Comparison of ENCODE assay signal across 1 cellular context in the genomic region with DNA sequence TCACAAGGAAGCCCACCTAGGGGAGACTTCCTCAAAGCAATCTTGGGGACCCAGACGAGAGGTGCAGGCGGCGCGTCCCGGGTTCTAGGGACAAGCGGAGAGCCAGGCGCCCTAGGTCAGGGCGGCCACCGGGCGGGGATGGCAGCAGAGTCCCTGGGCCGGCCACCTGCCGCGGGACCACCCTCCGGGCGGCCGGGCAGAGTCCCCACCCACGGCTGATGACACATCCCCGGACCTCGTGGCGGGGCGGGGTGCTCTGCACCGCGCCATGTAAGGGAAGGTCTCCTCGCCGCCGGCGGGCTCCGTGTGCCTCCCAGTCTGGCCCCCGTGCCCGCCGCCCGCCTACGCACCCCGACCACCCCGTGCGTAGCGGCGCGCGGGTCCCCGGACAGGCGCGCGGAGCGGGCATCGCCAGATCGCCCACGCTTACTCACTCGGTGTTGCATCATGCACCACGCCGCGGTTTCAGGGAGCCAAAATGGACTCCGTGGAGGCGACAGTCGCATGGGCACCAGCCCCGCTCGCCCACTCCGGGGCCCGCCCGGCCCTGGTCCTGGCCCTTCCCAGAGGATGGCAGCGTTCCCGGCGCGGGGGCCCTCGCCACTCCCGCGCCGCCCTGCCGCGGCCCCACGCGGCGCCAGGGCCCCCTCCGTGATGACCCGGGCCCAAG.
TF ChIP-seq lines count a peak whose summit lies in the region.

No MANE protein-coding gene starts in this region.

TF ChIP-seq in H1, 55 proteins besides CTCF, POLR2A, EP300 and RAD21 (continued from another document):
- TF ChIP-seq, protein P1, sequence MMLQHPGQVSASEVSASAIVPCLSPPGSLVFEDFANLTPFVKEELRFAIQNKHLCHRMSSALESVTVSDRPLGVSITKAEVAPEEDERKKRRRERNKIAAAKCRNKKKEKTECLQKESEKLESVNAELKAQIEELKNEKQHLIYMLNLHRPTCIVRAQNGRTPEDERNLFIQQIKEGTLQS (IDR thresholded peaks at IDR 0.05; ENCODE audit: insufficient read depth, low read depth, low read length) = no peak
- TF ChIP-seq MAFK (IDR thresholded peaks at IDR 0.05; ENCODE audit: low read depth, low read length) (no peak), TAF1 (IDR thresholded peaks at IDR 0.05; ENCODE audit: low read depth, low read length) (peak; percentile 68; the same call in 1 of the 2 replicates), CTBP2 (IDR thresholded peaks at IDR 0.05; ENCODE audit: borderline replicate concordance, insufficient read depth, insufficient read length, low read length) (no peak), TCF12 (IDR thresholded peaks at IDR 0.05; ENCODE audit: low read depth, low read length) (no peak), POLR2AphosphoS5 (IDR thresholded peaks at IDR 0.05; ENCODE audit: low read depth, low read length) (peak; percentile 56), NANOG (IDR thresholded peaks at IDR 0.05; ENCODE audit: insufficient read depth, low read depth, low read length, poor library complexity, severe bottlenecking) (no peak), CEBPB (IDR thresholded peaks at IDR 0.05; ENCODE audit: low read depth, low read length) (peak; percentile 47; the same call in 1 of the 2 replicates), GTF2F1 (IDR thresholded peaks at IDR 0.05; ENCODE audit: borderline replicate concordance, low read depth, low read length) (no peak)
- TF ChIP-seq, protein P2, sequence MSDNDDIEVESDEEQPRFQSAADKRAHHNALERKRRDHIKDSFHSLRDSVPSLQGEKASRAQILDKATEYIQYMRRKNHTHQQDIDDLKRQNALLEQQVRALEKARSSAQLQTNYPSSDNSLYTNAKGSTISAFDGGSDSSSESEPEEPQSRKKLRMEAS (IDR thresholded peaks at IDR 0.05) = peak; percentile 71
TF ChIP-seq in H1: peak in this region for 11.
